Comparison of ENCODE assay signal across 8 cellular contexts in the genomic region with DNA sequence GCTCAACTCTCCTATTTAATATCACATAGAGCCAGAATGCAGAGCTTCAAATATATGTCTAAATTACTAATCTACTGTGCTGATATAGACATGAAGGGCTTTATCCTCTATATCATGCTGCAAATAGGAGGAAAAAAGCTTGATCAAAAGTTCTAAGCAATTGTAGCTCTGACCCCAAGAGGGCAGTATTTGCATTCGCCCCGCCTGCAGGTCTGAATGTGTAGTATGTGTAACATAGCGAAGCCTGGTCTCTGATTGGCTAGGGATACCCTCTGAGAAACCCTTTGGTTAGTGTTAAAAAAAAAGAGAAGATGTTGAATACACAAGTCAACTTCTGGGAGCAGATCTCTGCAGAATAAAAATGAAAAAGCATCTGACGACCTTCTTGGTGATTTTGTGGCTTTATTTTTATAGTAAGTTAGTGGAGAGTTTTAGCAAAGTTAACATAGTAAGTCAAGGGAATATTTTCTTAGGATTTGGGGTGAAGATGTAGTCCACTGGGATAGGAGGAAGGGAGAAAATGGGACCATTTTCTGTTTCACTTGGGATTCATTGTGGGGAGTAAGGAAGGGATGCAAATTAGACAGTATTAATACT.
A peak's percentile ranks its signal among the peaks of the same experiment; 100 is the strongest.
DNase-seq lines count a peak whose midpoint lies in the region; ATAC-seq, FAIRE-seq and TF ChIP-seq lines count a peak whose summit lies in the region.

No MANE protein-coding gene starts in this region.

- WGBS in adrenal gland, 4 donors: 9 to 13% (median 11%) methylated on average over 4 of the region's 4 CpGs

- H3K4me1 Mint-ChIP-seq in CD8-positive, alpha-beta T cell (ENCODE audit: low read depth): peaks cover 5% of the 10 kb centered on the region
- H3K4me1 Mint-ChIP-seq in astrocyte (ENCODE audit: low read depth, unreplicated experiment) (peaks cover 11% of the 10 kb centered on the region), nephron progenitor cell (no peaks in the 10 kb centered on the region)

- intact Hi-C loops in CD8-positive, alpha-beta T cell (cut with DNase I, micrococcal nuclease): no loop called here
- intact Hi-C loops in adrenal gland (cut with DNase I) (no loop called here), colonic mucosa (cut with DNase I) (no loop called here)

- H2AFZ ChIP-seq in astrocyte (ENCODE audit: low read depth, low read length): no peak overlapping the region

- no peak overlapping the region for H3K27ac Mint-ChIP-seq in CD8-positive, alpha-beta T cell
- H3K27ac Mint-ChIP-seq in astrocyte (ENCODE audit: unreplicated experiment) (no peak overlapping the region), nephron progenitor cell (no peak overlapping the region)

- peak; percentile 96 for ATAC-seq in CD8-positive, alpha-beta T cell
- ATAC-seq in HG02885 (IDR thresholded peaks at IDR 0.05; ENCODE audit: poor library complexity, unreplicated experiment) (peak; percentile 71), SK-N-SH treated with all-trans-retinoic acid at 6 μM for 48 hours (peak; percentile 64)

- CTCF ChIA-PET in CD8-positive, alpha-beta T cell (lab: Charles Lee): interaction anchor here (0.8 to 1.7 kb wide), 7 partner anchors 9 to 745 kb away, joined by 3 to 7 read pairs (median 4); no protein-coding TSS in a partner anchor

- H3K9me3 Mint-ChIP-seq in CD8-positive, alpha-beta T cell: no peaks in the 10 kb centered on the region
- H3K9me3 Mint-ChIP-seq in astrocyte (ENCODE audit: unreplicated experiment): no peaks in the 10 kb centered on the region
- H3K9me3 Mint-ChIP-seq in nephron progenitor cell: no peaks in the 10 kb centered on the region

- H3K4me3 Mint-ChIP-seq in CD8-positive, alpha-beta T cell: peak overlapping the region; percentile 58
- H3K4me3 Mint-ChIP-seq in astrocyte (ENCODE audit: unreplicated experiment): no peak overlapping the region
- H3K4me3 Mint-ChIP-seq in nephron progenitor cell: no peak overlapping the region

- no peak overlapping the region for H3K4me3 ChIP-seq in CD8-positive, alpha-beta T cell (ENCODE audit: low read depth, low read length)
- H3K4me3 ChIP-seq in astrocyte (ENCODE audit: insufficient read depth, low read depth, low read length): no peak overlapping the region
- H3K4me3 ChIP-seq in adrenal gland: no peak overlapping the region
- no peak overlapping the region for H3K4me3 ChIP-seq in colonic mucosa

- POLR2A ChIA-PET in CD8-positive, alpha-beta T cell (lab: Charles Lee): interaction anchor here (1.4 kb wide), 1 partner anchor 699 kb away, joined by 3 read pairs; no protein-coding TSS in a partner anchor

- no peaks in the 10 kb centered on the region for H3K36me3 Mint-ChIP-seq in CD8-positive, alpha-beta T cell
- H3K36me3 Mint-ChIP-seq in astrocyte (ENCODE audit: low read depth, unreplicated experiment) (no peaks in the 10 kb centered on the region), nephron progenitor cell (ENCODE audit: low read depth) (no peaks in the 10 kb centered on the region)

- no peak for TF ChIP-seq POLR2A in adrenal gland (IDR thresholded peaks at IDR 0.05)

- H3K27ac ChIP-seq in CD8-positive, alpha-beta T cell (ENCODE audit: low read depth, low read length): no peak overlapping the region
- no peak overlapping the region for H3K27ac ChIP-seq in astrocyte (ENCODE audit: low read depth, low read length)
- H3K27ac ChIP-seq in adrenal gland: no peak overlapping the region
- H3K27ac ChIP-seq in colonic mucosa: no peak overlapping the region

- DNase-seq in CD8-positive, alpha-beta T cell: peak in 3 of 7 experiments; percentile 18 to 47 (median 35)
- DNase-seq in astrocyte (ENCODE audit: low read depth) (no peak), nephron progenitor cell (peak; percentile 15), adrenal gland (no peak), RCC 7860 (ENCODE audit: low spot score) (no peak), colonic mucosa (no peak)

- H3K9ac ChIP-seq in astrocyte (ENCODE audit: low read length): no peak overlapping the region
- no peak overlapping the region for H3K9ac ChIP-seq in colonic mucosa (ENCODE audit: low read depth in 2 of 2, low read length in 2 of 2)

- H3K27me3 Mint-ChIP-seq in CD8-positive, alpha-beta T cell (ENCODE audit: low read depth): peaks cover 26% of the 10 kb centered on the region
- peaks cover 9% of the 10 kb centered on the region for H3K27me3 Mint-ChIP-seq in astrocyte (ENCODE audit: low read depth, unreplicated experiment)
- H3K27me3 Mint-ChIP-seq in nephron progenitor cell (ENCODE audit: low read depth, poor library complexity): peaks cover 20% of the 10 kb centered on the region

- no peaks in the 10 kb centered on the region for H3K4me1 ChIP-seq in CD8-positive, alpha-beta T cell (ENCODE audit: insufficient read depth, low read length)
- H3K4me1 ChIP-seq in astrocyte (ENCODE audit: insufficient read depth, low read length) (no peaks in the 10 kb centered on the region), adrenal gland (replicated peaks in 1 of 2) (no peaks in the 10 kb centered on the region), colonic mucosa (no peaks in the 10 kb centered on the region)

- H3K36me3 ChIP-seq in CD8-positive, alpha-beta T cell (ENCODE audit: insufficient read depth, low read length): no peaks in the 10 kb centered on the region
- H3K36me3 ChIP-seq in astrocyte (ENCODE audit: insufficient read depth, low read length): no peaks in the 10 kb centered on the region
- H3K36me3 ChIP-seq in adrenal gland (replicated peaks in 1 of 2): no peaks in the 10 kb centered on the region
- H3K36me3 ChIP-seq in colonic mucosa: no peaks in the 10 kb centered on the region

- FAIRE-seq in astrocyte (lab: Jason Lieb, UNC): no peak
- no peak for FAIRE-seq in RCC 7860 (lab: Jason Lieb, UNC)

- no peaks in the 10 kb centered on the region for H4K20me1 ChIP-seq in astrocyte (ENCODE audit: insufficient read depth, low read length)

- H3K9me3 ChIP-seq in CD8-positive, alpha-beta T cell (ENCODE audit: low read length): no peaks in the 10 kb centered on the region
- H3K9me3 ChIP-seq in astrocyte (ENCODE audit: insufficient read depth, low read depth, low read length) (no peaks in the 10 kb centered on the region), adrenal gland (replicated peaks in 1 of 3) (no peaks in the 10 kb centered on the region), colonic mucosa (no peaks in the 10 kb centered on the region)

- no peaks in the 10 kb centered on the region for H3K79me2 ChIP-seq in astrocyte (ENCODE audit: insufficient read depth, low read length)

- TF ChIP-seq CTCF in CD8-positive, alpha-beta T cell (IDR thresholded peaks at IDR 0.05): peak; percentile 66
- TF ChIP-seq CTCF in astrocyte (IDR thresholded peaks at IDR 0.05; ENCODE audit: insufficient read depth, low read depth, low read length) (peak; percentile 33), nephron progenitor cell (IDR thresholded peaks at IDR 0.05) (peak; percentile 43), adrenal gland (IDR thresholded peaks at IDR 0.05) (no peak), colonic mucosa (IDR thresholded peaks at IDR 0.05) (no peak)

- H3K27me3 ChIP-seq in CD8-positive, alpha-beta T cell (ENCODE audit: insufficient read depth, low read length): no peaks in the 10 kb centered on the region
- H3K27me3 ChIP-seq in astrocyte (ENCODE audit: insufficient read depth, low read length) (no peaks in the 10 kb centered on the region), adrenal gland (no peaks in the 10 kb centered on the region), colonic mucosa (no peaks in the 10 kb centered on the region)

- no peak overlapping the region for H3K4me2 ChIP-seq in astrocyte (ENCODE audit: low read length)

TF ChIP-seq in SK-N-SH treated with all-trans-retinoic acid at 6 μM for 48 hours, 23 proteins besides CTCF, POLR2A, EP300 and RAD21:
- no peak for TF ChIP-seq OSR1 (CRISPR knock-in tag; IDR thresholded peaks at IDR 0.05)
- no peak for TF ChIP-seq ESRRG (CRISPR knock-in tag; IDR thresholded peaks at IDR 0.05)
- TF ChIP-seq SNAI2 (CRISPR knock-in tag; IDR thresholded peaks at IDR 0.05): no peak
- no peak for TF ChIP-seq ARNTL (CRISPR knock-in tag; IDR thresholded peaks at IDR 0.05; ENCODE audit: borderline replicate concordance, low read depth)
- no peak for TF ChIP-seq ZFP3 (CRISPR knock-in tag; IDR thresholded peaks at IDR 0.05)
- no peak for TF ChIP-seq ZNF565 (CRISPR knock-in tag; conservative IDR thresholded peaks at IDR 0.05; ENCODE audit: low read depth)
- TF ChIP-seq, protein P1, sequence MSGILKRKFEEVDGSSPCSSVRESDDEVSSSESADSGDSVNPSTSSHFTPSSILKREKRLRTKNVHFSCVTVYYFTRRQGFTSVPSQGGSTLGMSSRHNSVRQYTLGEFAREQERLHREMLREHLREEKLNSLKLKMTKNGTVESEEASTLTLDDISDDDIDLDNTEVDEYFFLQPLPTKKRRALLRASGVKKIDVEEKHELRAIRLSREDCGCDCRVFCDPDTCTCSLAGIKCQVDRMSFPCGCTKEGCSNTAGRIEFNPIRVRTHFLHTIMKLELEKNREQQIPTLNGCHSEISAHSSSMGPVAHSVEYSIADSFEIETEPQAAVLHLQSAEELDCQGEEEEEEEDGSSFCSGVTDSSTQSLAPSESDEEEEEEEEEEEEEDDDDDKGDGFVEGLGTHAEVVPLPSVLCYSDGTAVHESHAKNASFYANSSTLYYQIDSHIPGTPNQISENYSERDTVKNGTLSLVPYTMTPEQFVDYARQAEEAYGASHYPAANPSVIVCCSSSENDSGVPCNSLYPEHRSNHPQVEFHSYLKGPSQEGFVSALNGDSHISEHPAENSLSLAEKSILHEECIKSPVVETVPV (CRISPR knock-in tag; IDR thresholded peaks at IDR 0.05): no peak
- TF ChIP-seq TCF4 (CRISPR knock-in tag; IDR thresholded peaks at IDR 0.05; ENCODE audit: borderline replicate concordance): no peak
- no peak for TF ChIP-seq ZC3H10 (CRISPR knock-in tag; IDR thresholded peaks at IDR 0.05)

Comparison
In these comparisons a context has a peak if more than half of its experiments do, and no peak if none do; other contexts are left out.
1. CTCF ChIP-seq: peak in CD8-positive, alpha-beta T cell (single experiment), astrocyte (single experiment) and nephron progenitor cell (single experiment); none in adrenal gland (0 of 6) and colonic mucosa (single experiment).
2. Peak in every context shown above with its lines, with median percentiles within 50 percentile points of each other: ATAC-seq.